8 cellular contexts compared by ENCODE assay signal in genomic region chr1:27934818-27935549, GRCh38. TPM values are rescaled to one million over a fixed set of nuclear protein-coding genes. Genes with fewer than 3 reads are reported as not detected.
A peak's percentile ranks its signal among the peaks of the same experiment; 100 is the strongest.
DNase-seq lines count a peak whose midpoint lies in the region; ATAC-seq and TF ChIP-seq lines count a peak whose summit lies in the region.

SMPDL3B (plus strand) TSS chr1:27935000; CDS start chr1:27935184, 184 bp downstream.

- peak within 1 kb of the TSS in 1 of 5 experiments; percentile 5 for H3K27ac Mint-ChIP-seq in brain

- H3K27me3 Mint-ChIP-seq in brain, result peaks cover 37% of the 10 kb centered on the region

- no peaks in the 10 kb centered on the region for H3K9me3 ChIP-seq in mucosa of descending colon

- no peaks in the 10 kb centered on the region for H3K9me3 Mint-ChIP-seq in brain

- H3K36me3 ChIP-seq in mucosa of descending colon (ENCODE audit: low read depth), result no peaks in the 10 kb centered on the region

- intact Hi-C loops in mucosa of descending colon (cut with DNase I, micrococcal nuclease), result no loop called here

- peaks cover 15% of the 10 kb centered on the region for H3K4me1 Mint-ChIP-seq in brain

- peaks cover 4% of the 10 kb centered on the region for H3K4me1 ChIP-seq in mucosa of descending colon (ENCODE audit: low read depth)

- TF ChIP-seq CTCF in brain (conservative IDR thresholded peaks at IDR 0.05), result no peak
- peak; percentile 18 for TF ChIP-seq CTCF in mucosa of descending colon (IDR thresholded peaks at IDR 0.05)

- peak; percentile 26 for DNase-seq in activated CD4-positive, alpha-beta T cell treated with anti-CD3 and anti-CD28 coated beads for 48 hours
- no peak for DNase-seq in activated CD4-positive, alpha-beta T cell treated with anti-CD3 and anti-CD28 coated beads, Interleukin-2, amount 50 U/mL, for 4 hours
- DNase-seq in NCI-H345 (lab: John Stamatoyannopoulos, UW) (peak; percentile 53), mucosa of descending colon (peak; percentile 69 to 83 (median 82))

- ATAC-seq in mucosa of descending colon, result peak; percentile 97
- ATAC-seq in GM19467 (IDR thresholded peaks at IDR 0.05; ENCODE audit: unreplicated experiment), result no peak
- ATAC-seq in HG03460 (IDR thresholded peaks at IDR 0.05; ENCODE audit: unreplicated experiment), result no peak
- no peak for ATAC-seq in HG02870 (IDR thresholded peaks at IDR 0.05; ENCODE audit: unreplicated experiment)

- peak within 1 kb of the TSS; percentile 59 to 79 (median 70) for H3K4me3 Mint-ChIP-seq in brain

- peak within 1 kb of the TSS; percentile 9 for H3K4me3 ChIP-seq in mucosa of descending colon

- no peaks in the 10 kb centered on the region for H3K36me3 Mint-ChIP-seq in brain

RNA-seq across cellular contexts. Expression of gene SMPDL3B, which starts in this region (rescaled TPM):
- polyA plus RNA-seq in brain (ENCODE audit: insufficient read depth, low read depth, low replicate concordance), result 3.6 TPM
- 10 to 100 TPM; 17.3 to 45.4 (median 30.9) TPM for total RNA-seq in mucosa of descending colon

Comparison
In these comparisons a context has a peak if more than half of its experiments do, and no peak if none do; other contexts are left out.
1. DNase-seq: peak in activated CD4-positive, alpha-beta T cell treated with anti-CD3 and anti-CD28 coated beads for 48 hours (single experiment), NCI-H345 (single experiment) and mucosa of descending colon (3 of 3); none in activated CD4-positive, alpha-beta T cell treated with anti-CD3 and anti-CD28 coated beads, Interleukin-2, amount 50 U/mL, for 4 hours (0 of 2).